Comparison of ENCODE assay signal across 8 cellular contexts in the genomic region with DNA sequence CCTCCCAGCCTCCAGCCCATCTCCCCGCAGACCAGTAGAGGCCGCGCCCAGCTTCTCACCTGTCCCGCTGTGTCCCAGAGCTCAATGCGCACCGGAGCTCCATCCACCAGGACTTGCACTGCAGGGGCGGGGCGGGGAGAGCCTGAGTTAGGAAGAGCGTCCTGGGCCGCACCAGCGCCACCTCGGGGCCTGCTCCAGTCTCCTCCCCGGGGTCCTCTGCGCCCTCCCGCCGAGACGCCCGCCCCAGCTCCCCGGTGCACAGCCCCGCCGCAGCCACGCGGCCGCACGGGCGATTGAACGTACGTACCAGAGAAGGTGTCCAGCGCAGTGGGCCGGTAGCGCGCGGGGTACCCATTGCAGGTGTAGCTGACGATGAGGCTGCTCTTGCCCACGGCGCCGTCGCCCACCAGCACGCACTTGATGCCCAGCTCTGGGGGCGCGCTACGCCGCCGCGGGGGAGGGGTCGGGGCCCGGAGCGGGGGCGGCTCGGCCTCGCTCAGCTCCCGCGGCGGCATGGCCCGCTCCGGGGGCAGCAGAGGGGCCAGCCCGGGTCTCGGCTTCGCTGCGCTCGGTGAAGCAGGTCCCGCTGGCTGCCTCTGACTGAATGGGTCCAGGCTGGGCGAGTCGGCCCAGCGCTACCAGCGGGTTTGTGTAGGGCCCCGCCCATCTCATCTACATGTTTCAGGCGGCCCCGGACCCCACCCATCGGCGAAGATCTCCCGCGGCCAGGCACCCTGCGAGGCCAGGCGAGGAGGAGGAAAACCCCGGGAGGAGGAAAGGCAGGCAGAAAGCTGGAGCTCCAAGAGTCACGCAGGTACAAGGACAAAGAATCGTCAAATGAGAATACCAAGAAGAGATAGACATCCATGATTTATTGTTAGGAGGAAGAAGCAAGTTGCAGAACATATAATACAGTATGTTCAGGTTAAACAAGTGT. TPM values are rescaled to one million over a fixed set of nuclear protein-coding genes. Genes with fewer than 3 reads are reported as not detected.
DNase-seq lines count a peak whose midpoint lies in the region; ATAC-seq, FAIRE-seq and TF ChIP-seq lines count a peak whose summit lies in the region.

A gene with protein sequence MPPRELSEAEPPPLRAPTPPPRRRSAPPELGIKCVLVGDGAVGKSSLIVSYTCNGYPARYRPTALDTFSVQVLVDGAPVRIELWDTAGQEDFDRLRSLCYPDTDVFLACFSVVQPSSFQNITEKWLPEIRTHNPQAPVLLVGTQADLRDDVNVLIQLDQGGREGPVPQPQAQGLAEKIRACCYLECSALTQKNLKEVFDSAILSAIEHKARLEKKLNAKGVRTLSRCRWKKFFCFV (minus strand): TSS at position 610 of the 937 bp plus-strand sequence. CDS start 95 bp downstream, at position 515.

- DNase-seq in CD14-positive monocyte (ENCODE audit: low spot score) (peak; percentile 53), HT1080 (ENCODE audit: low read depth) (peak; percentile 39), OCI-LY7 (ENCODE audit: low spot score) (peak; percentile 72), foreskin melanocyte (peak; percentile 7), pancreas (peak; percentile 82 to 95 (median 91))
- DNase-seq in activated T-helper 1 cell treated with anti-CD3 and anti-CD28 coated beads, Interleukin-12 subunit alpha, Interleukin-12 subunit beta, Interleukin-2, Interleukin-4 antibody, amounts not matched to agents 30 ng/mL and 10 ng/mL and 1 ng/mL, durations not matched to agents 14 hours and 24 hours and 36 hours (ENCODE audit: low spot score), result peak; percentile 58

- peak within 1 kb of the TSS; percentile 69 for H3K4me3 ChIP-seq in OCI-LY7 (ENCODE audit: low read depth, low read length, poor library complexity, severe bottlenecking)
- H3K4me3 ChIP-seq in pancreas, result peak within 1 kb of the TSS; percentile 50 to 89 (median 64)

- peaks cover 11% of the 10 kb centered on the region for H3K4me1 Mint-ChIP-seq in CD14-positive monocyte
- H3K4me1 Mint-ChIP-seq in activated T-helper 1 cell treated with anti-CD3 and anti-CD28 coated beads, Interleukin-12 subunit alpha, Interleukin-12 subunit beta, Interleukin-2, Interleukin-4 antibody, amounts not matched to agents 30 ng/mL and 10 ng/mL and 1 ng/mL, durations not matched to agents 14 hours and 24 hours and 36 hours (ENCODE audit: low read depth), result peaks cover 34% of the 10 kb centered on the region

- H3K4me1 ChIP-seq in OCI-LY7 (ENCODE audit: insufficient read depth, low read length, poor library complexity, severe bottlenecking), result peaks cover 24% of the 10 kb centered on the region
- peaks cover 8 to 20% (median 18%) of the 10 kb centered on the region in 3 donors for H3K4me1 ChIP-seq in pancreas

- BruUV-seq in OCI-LY7 (replicated peaks; lab: Mats Ljungman, UMichigan), result no TSS peak

- FAIRE-seq in pancreas (lab: Jason Lieb, UNC), result no peak

- peak within 1 kb of the TSS; percentile 74 to 91 for H3K4me3 Mint-ChIP-seq in CD14-positive monocyte
- peak within 1 kb of the TSS; percentile 88 for H3K4me3 Mint-ChIP-seq in activated T-helper 1 cell treated with anti-CD3 and anti-CD28 coated beads, Interleukin-12 subunit alpha, Interleukin-12 subunit beta, Interleukin-2, Interleukin-4 antibody, amounts not matched to agents 30 ng/mL and 10 ng/mL and 1 ng/mL, durations not matched to agents 14 hours and 24 hours and 36 hours

- POLR2A ChIA-PET in OCI-LY7 (lab: Charles Lee), result interaction anchor here (0.6 to 1.3 kb wide), 3 partner anchors 10 to 16 kb away, joined by 3 read pairs; no protein-coding TSS in a partner anchor

- WGBS in pancreas, 2 donors, result 0 to 1% methylated on average over 68 to 78 of the region's 78 CpGs

- H3K9me3 Mint-ChIP-seq in CD14-positive monocyte, result peaks cover 0 to 6% (median 0%) of the 10 kb centered on the region in 7 donors
- no peaks in the 10 kb centered on the region for H3K9me3 Mint-ChIP-seq in activated T-helper 1 cell treated with anti-CD3 and anti-CD28 coated beads, Interleukin-12 subunit alpha, Interleukin-12 subunit beta, Interleukin-2, Interleukin-4 antibody, amounts not matched to agents 30 ng/mL and 10 ng/mL and 1 ng/mL, durations not matched to agents 14 hours and 24 hours and 36 hours

- H3K27ac Mint-ChIP-seq in CD14-positive monocyte, result peak within 1 kb of the TSS in 1 of 7 donors; percentile 66
- H3K27ac Mint-ChIP-seq in activated T-helper 1 cell treated with anti-CD3 and anti-CD28 coated beads, Interleukin-12 subunit alpha, Interleukin-12 subunit beta, Interleukin-2, Interleukin-4 antibody, amounts not matched to agents 30 ng/mL and 10 ng/mL and 1 ng/mL, durations not matched to agents 14 hours and 24 hours and 36 hours, result peak within 1 kb of the TSS; percentile 68

- no peaks in the 10 kb centered on the region for H3K36me3 Mint-ChIP-seq in CD14-positive monocyte
- no peaks in the 10 kb centered on the region for H3K36me3 Mint-ChIP-seq in activated T-helper 1 cell treated with anti-CD3 and anti-CD28 coated beads, Interleukin-12 subunit alpha, Interleukin-12 subunit beta, Interleukin-2, Interleukin-4 antibody, amounts not matched to agents 30 ng/mL and 10 ng/mL and 1 ng/mL, durations not matched to agents 14 hours and 24 hours and 36 hours (ENCODE audit: low read depth)

- no peaks in the 10 kb centered on the region for H3K27me3 ChIP-seq in pancreas

- no peaks in the 10 kb centered on the region for H3K79me2 ChIP-seq in OCI-LY7 (ENCODE audit: insufficient read depth, low read depth, low read length)

- H3K4me2 ChIP-seq in OCI-LY7 (ENCODE audit: low read length), result peak within 1 kb of the TSS; percentile 76

- H3K36me3 ChIP-seq in OCI-LY7 (ENCODE audit: insufficient read depth, low read length) (no peaks in the 10 kb centered on the region), pancreas (no peaks in the 10 kb centered on the region)

- peak within 1 kb of the TSS; percentile 74 for H2AFZ ChIP-seq in OCI-LY7 (ENCODE audit: low read length)

- H3K27ac ChIP-seq in OCI-LY7 (ENCODE audit: low read depth, low read length, poor library complexity, severe bottlenecking) (no peak within 1 kb of the TSS), pancreas (peak within 1 kb of the TSS; percentile 80 to 97 (median 90))

- peak; percentile 55 for ATAC-seq in GM19324 (IDR thresholded peaks at IDR 0.05; ENCODE audit: low FRiP score, unreplicated experiment)
- peak; percentile 74 to 81 (median 78) for ATAC-seq in pancreas
- no peak for ATAC-seq in GM21717 (IDR thresholded peaks at IDR 0.05; ENCODE audit: unreplicated experiment)

- no peaks in the 10 kb centered on the region for H4K20me1 ChIP-seq in OCI-LY7 (ENCODE audit: insufficient read depth, low read length)

- intact Hi-C loops in CD14-positive monocyte (cut with micrococcal nuclease) (no loop called here), OCI-LY7 (cut with micrococcal nuclease; ENCODE audit: unreplicated experiment) (no loop called here), pancreas (cut with DNase I) (no loop called here)
- intact Hi-C loops in activated T-helper 1 cell treated with anti-CD3 and anti-CD28 coated beads, Interleukin-12 subunit alpha, Interleukin-12 subunit beta, Interleukin-2, Interleukin-4 antibody, amounts not matched to agents 30 ng/mL and 10 ng/mL and 1 ng/mL, durations not matched to agents 14 hours and 24 hours and 36 hours (cut with micrococcal nuclease), result loop anchor here (1.0 kb wide), 1 partner anchor 17 kb away; no protein-coding TSS in a partner anchor

- no peaks in the 10 kb centered on the region for H3K9me3 ChIP-seq in OCI-LY7 (ENCODE audit: low read length)
- no peaks in the 10 kb centered on the region for H3K9me3 ChIP-seq in pancreas

- H3K9me2 ChIP-seq in OCI-LY7 (ENCODE audit: insufficient read depth, low read length), result no peaks in the 10 kb centered on the region

- CTCF ChIA-PET in OCI-LY7 (lab: Charles Lee; ENCODE audit: unreplicated experiment), result interaction anchor here (2.2 kb wide), 1 partner anchor 16 kb away, joined by 15 read pairs; no protein-coding TSS in a partner anchor

- H3K27me3 Mint-ChIP-seq in CD14-positive monocyte (ENCODE audit: low read depth in 3 of 3), result peaks cover 28 to 42% (median 33%) of the 10 kb centered on the region in 3 donors
- peaks cover 7% of the 10 kb centered on the region for H3K27me3 Mint-ChIP-seq in activated T-helper 1 cell treated with anti-CD3 and anti-CD28 coated beads, Interleukin-12 subunit alpha, Interleukin-12 subunit beta, Interleukin-2, Interleukin-4 antibody, amounts not matched to agents 30 ng/mL and 10 ng/mL and 1 ng/mL, durations not matched to agents 14 hours and 24 hours and 36 hours (ENCODE audit: insufficient read depth)

- peak; percentile 20 for TF ChIP-seq CTCF in CD14-positive monocyte (IDR thresholded peaks at IDR 0.05)
- peak; percentile 71 for TF ChIP-seq CTCF in OCI-LY7 (conservative IDR thresholded peaks at IDR 0.05; ENCODE audit: low read length)
- peak in 3 of 4 donors; percentile 5 to 15 (median 7) for TF ChIP-seq CTCF in pancreas (IDR thresholded peaks at IDR 0.05)

RNA-seq across cellular contexts. Expression of the gene that starts here (rescaled TPM):
- polyA plus RNA-seq in CD14-positive monocyte, result not detected
- 0.43 and 1.5 TPM in 2 replicates for total RNA-seq in HT1080 (2014; rRNA removed; shearing (Covaris generic))
- 0.53 and 0.58 TPM in 2 replicates for polyA plus RNA-seq in HT1080 (2015; cell fraction: cytosol; rRNA removed)
- 0.24 and 1.2 TPM in 2 replicates for polyA plus RNA-seq in HT1080 (2015; cell fraction: nucleus; rRNA removed)
- 0.80 and 1.5 TPM in 2 replicates for total RNA-seq in OCI-LY7 (2014; rRNA removed; shearing (Covaris generic))
- total RNA-seq in OCI-LY7 (2022), result 0.63 and 0.85 TPM in 2 replicates
- 1.3 and 1.6 TPM in 2 replicates for total RNA-seq in activated T-helper 1 cell treated with anti-CD3 and anti-CD28 coated beads, Interleukin-12 subunit alpha, Interleukin-12 subunit beta, Interleukin-2, Interleukin-4 antibody, amounts not matched to agents 30 ng/mL and 10 ng/mL and 1 ng/mL, durations not matched to agents 14 hours and 24 hours and 36 hours
- total RNA-seq in pancreas, result 10 to 100 TPM in 4 of 6 donors, 1 to 10 TPM in 2; 3.5 to 19.8 (median 10.9) TPM
- polyA plus RNA-seq in pancreas, result 10 to 100 TPM in 1 of 2 donors, 1 to 10 TPM in 1; 8.1 to 11.9 TPM

Comparison
In these comparisons a context has a peak if more than half of its experiments do, and no peak if none do; other contexts are left out.
1. RNA of the gene that starts here (polyA plus RNA-seq): 8.1 to 11.9 TPM in pancreas; not detected in CD14-positive monocyte; every median in the first group is over 4 times any median in the second.
2. Peak in DNase-seq in CD14-positive monocyte; RNA of the gene not detected or under 1 TPM.
3. DNase-seq: peak in every context shown above with its lines; median percentile 91 in pancreas; 72 in OCI-LY7; 58 in activated T-helper 1 cell treated with anti-CD3 and anti-CD28 coated beads, Interleukin-12 subunit alpha, Interleukin-12 subunit beta, Interleukin-2, Interleukin-4 antibody, amounts not matched to agents 30 ng/mL and 10 ng/mL and 1 ng/mL, durations not matched to agents 14 hours and 24 hours and 36 hours; 53 in CD14-positive monocyte; 39 in HT1080; 7 in foreskin melanocyte.
4. CTCF ChIP-seq: peak in every context shown above with its lines; median percentile 71 in OCI-LY7; 20 in CD14-positive monocyte; 7 in pancreas.